8 cellular contexts compared by ENCODE assay signal in the genomic region with DNA sequence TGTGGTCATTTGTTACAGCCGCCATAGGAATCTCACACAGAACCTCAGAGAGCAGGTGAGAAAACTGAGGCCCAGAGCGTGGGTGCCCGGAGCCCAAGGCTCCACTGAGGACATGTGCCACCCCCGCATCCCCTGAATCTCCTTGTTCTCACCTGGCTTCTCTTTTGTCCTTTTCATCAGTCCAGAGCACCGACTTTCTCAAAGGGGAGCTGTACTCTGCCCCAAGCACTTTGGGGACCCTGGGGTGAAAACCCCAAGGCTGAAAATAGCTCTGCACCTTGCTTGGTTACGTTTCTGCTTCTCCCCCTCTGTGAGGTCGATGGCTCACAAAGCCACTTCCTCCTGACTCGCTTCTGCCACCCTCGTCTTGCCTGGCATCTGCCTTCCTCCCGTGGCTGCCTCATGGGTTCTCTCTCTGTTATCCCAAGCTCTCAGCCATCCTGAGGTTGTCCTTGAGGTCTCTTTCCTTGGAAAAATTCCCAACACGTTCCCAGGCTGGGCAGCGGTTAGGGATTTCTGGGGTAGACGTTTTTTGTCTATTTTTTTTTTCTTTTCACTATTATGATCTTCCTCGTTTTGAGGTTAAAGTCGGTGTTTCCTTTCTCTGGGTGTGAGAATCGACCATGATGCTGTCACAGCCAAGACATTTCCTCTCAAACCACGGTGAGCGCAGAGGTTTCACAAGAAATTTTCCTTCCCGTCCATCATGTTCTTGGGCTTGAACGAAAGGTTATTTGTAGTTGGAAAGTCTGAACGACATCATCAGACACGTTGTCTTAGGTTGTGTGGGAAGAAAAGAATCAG. TPM values are rescaled to one million over a fixed set of nuclear protein-coding genes. Genes with fewer than 3 reads are reported as not detected.
DNase-seq lines count a peak whose midpoint lies in the region; ATAC-seq and TF ChIP-seq lines count a peak whose summit lies in the region.

No MANE protein-coding gene starts in this region.

- H3K4me3 ChIP-seq in choroid plexus epithelial cell (ENCODE audit: low read depth, low read length), result no peak overlapping the region

- no peaks in the 10 kb centered on the region for H3K9me3 Mint-ChIP-seq in T-helper 2 cell treated with Interferon-gamma antibody and Interleukin-4, amounts not matched to agents 5 μg/mL and 100 μg/mL, for 36 hours

- peak overlapping the region; percentile 92 for H3K27ac Mint-ChIP-seq in T-helper 2 cell treated with Interferon-gamma antibody and Interleukin-4, amounts not matched to agents 5 μg/mL and 100 μg/mL, for 36 hours

- H3K27me3 Mint-ChIP-seq in T-helper 2 cell treated with Interferon-gamma antibody and Interleukin-4, amounts not matched to agents 5 μg/mL and 100 μg/mL, for 36 hours (ENCODE audit: low read depth), result peaks cover 10% of the 10 kb centered on the region

- peak overlapping the region; percentile 78 for H3K4me3 Mint-ChIP-seq in T-helper 2 cell treated with Interferon-gamma antibody and Interleukin-4, amounts not matched to agents 5 μg/mL and 100 μg/mL, for 36 hours

- H3K4me1 Mint-ChIP-seq in T-helper 2 cell treated with Interferon-gamma antibody and Interleukin-4, amounts not matched to agents 5 μg/mL and 100 μg/mL, for 36 hours (ENCODE audit: low read depth), result peaks cover 30% of the 10 kb centered on the region

- ATAC-seq in GM18907 (IDR thresholded peaks at IDR 0.05; ENCODE audit: unreplicated experiment) (peak; percentile 73), HG03066 (IDR thresholded peaks at IDR 0.05; ENCODE audit: low read depth, unreplicated experiment) (peak; percentile 80)

- peaks cover 3% of the 10 kb centered on the region for H3K36me3 Mint-ChIP-seq in T-helper 2 cell treated with Interferon-gamma antibody and Interleukin-4, amounts not matched to agents 5 μg/mL and 100 μg/mL, for 36 hours (ENCODE audit: low read depth)

- no peak for TF ChIP-seq CTCF in choroid plexus epithelial cell (conservative IDR thresholded peaks at IDR 0.05; ENCODE audit: low read depth, low read length)

- peak; percentile 84 for DNase-seq in T-helper 2 cell treated with Interferon-gamma antibody and Interleukin-4, amounts not matched to agents 5 μg/mL and 100 μg/mL, for 36 hours (ENCODE audit: low spot score)
- DNase-seq in choroid plexus epithelial cell (ENCODE audit: low read depth), result peak; percentile 5
- DNase-seq in stimulated activated CD8-positive, alpha-beta memory T cell treated with anti-CD3 and anti-CD28 coated beads, Interleukin-7, amount 100 ng/mL, for 1 hour (ENCODE audit: low read depth in 2 of 2), result peak; percentile 41 to 46
- no peak for DNase-seq in NCI-H226
- DNase-seq in ureter (ENCODE audit: low spot score), result no peak
- no peak for DNase-seq in HPDE6-E6E7 (ENCODE audit: extremely low spot score)

RNA-seq across cellular contexts. Expression of a gene that starts 37.2 kb away (rescaled TPM):
- 9.5 TPM for total RNA-seq in ureter

Comparison
In these comparisons a context has a peak if more than half of its experiments do, and no peak if none do; other contexts are left out.
1. DNase-seq: peak in T-helper 2 cell treated with Interferon-gamma antibody and Interleukin-4, amounts not matched to agents 5 μg/mL and 100 μg/mL, for 36 hours (single experiment), choroid plexus epithelial cell (single experiment) and stimulated activated CD8-positive, alpha-beta memory T cell treated with anti-CD3 and anti-CD28 coated beads, Interleukin-7, amount 100 ng/mL, for 1 hour (2 of 2); none in NCI-H226 (single experiment), ureter (single experiment) and HPDE6-E6E7 (single experiment).